ENCODE assay signal across 8 cellular contexts in the genomic region with DNA sequence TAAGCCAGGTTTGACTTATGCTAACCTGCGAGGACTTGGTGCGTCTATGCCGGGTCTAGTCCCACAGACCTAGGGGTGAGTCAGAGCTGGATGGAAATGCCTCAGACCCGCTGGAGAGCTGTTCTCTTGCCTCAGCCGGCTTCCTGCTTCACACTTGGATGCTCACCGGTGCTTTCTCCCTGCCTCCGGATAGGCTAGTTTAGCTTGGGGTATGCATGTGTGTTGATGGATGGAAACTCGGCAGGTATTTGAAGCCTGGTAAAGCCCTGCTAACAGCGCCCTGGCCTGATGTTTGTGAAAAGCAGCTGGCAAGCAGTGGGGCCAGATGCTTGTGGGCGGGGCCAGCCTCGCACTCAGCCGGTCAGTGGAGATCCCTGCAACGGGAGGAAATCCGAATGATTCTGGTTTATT. TPM values are rescaled to one million over a fixed set of nuclear protein-coding genes. Genes with fewer than 3 reads are reported as not detected.
A peak's percentile ranks its signal among the peaks of the same experiment; 100 is the strongest.
DNase-seq lines count a peak whose midpoint lies in the region; ATAC-seq and TF ChIP-seq lines count a peak whose summit lies in the region.

No MANE protein-coding gene starts in this region.

- no peaks in the 10 kb centered on the region for H3K27me3 ChIP-seq in Peyer's patch
- H3K27me3 ChIP-seq in uterus: no peaks in the 10 kb centered on the region

- H3K36me3 ChIP-seq in Peyer's patch (no peaks in the 10 kb centered on the region), uterus (no peaks in the 10 kb centered on the region)

- H3K27ac Mint-ChIP-seq in mesothelial cell of epicardium: peak overlapping the region; percentile 90

- peak overlapping the region; percentile 1 for H3K4me3 Mint-ChIP-seq in mesothelial cell of epicardium

- no peaks in the 10 kb centered on the region for H3K9me3 ChIP-seq in Peyer's patch
- H3K9me3 ChIP-seq in uterus: no peaks in the 10 kb centered on the region

- no peaks in the 10 kb centered on the region for H3K27me3 Mint-ChIP-seq in mesothelial cell of epicardium (ENCODE audit: low read depth)

- H3K4me1 ChIP-seq in Peyer's patch (peaks cover 4 to 64% (median 17%) of the 10 kb centered on the region in 4 donors), uterus (peaks cover 15 to 23% of the 10 kb centered on the region in 2 donors)

- no peaks in the 10 kb centered on the region for H3K9me3 Mint-ChIP-seq in mesothelial cell of epicardium

- peaks cover 12% of the 10 kb centered on the region for H3K36me3 Mint-ChIP-seq in mesothelial cell of epicardium

- no peak for TF ChIP-seq POLR2A in Peyer's patch (IDR thresholded peaks at IDR 0.05)
- TF ChIP-seq POLR2A in uterus (IDR thresholded peaks at IDR 0.05): no peak

- peaks cover 50% of the 10 kb centered on the region for H3K4me1 Mint-ChIP-seq in mesothelial cell of epicardium

- no peak for TF ChIP-seq CTCF in Peyer's patch (IDR thresholded peaks at IDR 0.05)
- no peak for TF ChIP-seq CTCF in epithelial cell of esophagus (IDR thresholded peaks at IDR 0.05; ENCODE audit: insufficient read depth, low read depth, low read length, missing control alignments)
- no peak for TF ChIP-seq CTCF in mesothelial cell of epicardium (IDR thresholded peaks at IDR 0.05; ENCODE audit: unreplicated experiment)
- no peak for TF ChIP-seq CTCF in uterus (IDR thresholded peaks at IDR 0.05)

- H3K27ac ChIP-seq in Peyer's patch: peak overlapping the region in 3 of 4 donors; percentile 31 to 61 (median 60)
- H3K27ac ChIP-seq in uterus: peak overlapping the region; percentile 54 to 72

- H3K4me3 ChIP-seq in Peyer's patch: no peak overlapping the region
- no peak overlapping the region for H3K4me3 ChIP-seq in epithelial cell of esophagus (ENCODE audit: low read length)
- peak overlapping the region in 1 of 2 donors; percentile 4 for H3K4me3 ChIP-seq in uterus

- intact Hi-C loops in Right ventricle myocardium inferior (cut with DNase I) (loop anchor here (5.0 kb wide), 1 partner anchor 51 kb away; no protein-coding TSS in a partner anchor), cardiac septum (cut with DNase I) (no loop called here), uterus (cut with DNase I; ENCODE audit: low total_unique reads) (no loop called here)

- DNase-seq in Right ventricle myocardium inferior (ENCODE audit: missing footprints) (no peak), cardiac septum (ENCODE audit: low spot score) (no peak), Peyer's patch (peak; percentile 46 to 72 (median 63)), epithelial cell of esophagus (ENCODE audit: low read depth) (peak; percentile 97), mesothelial cell of epicardium (ENCODE audit: low spot score in 2 of 2, unreplicated experiment in 2 of 2) (peak in 1 of 2 experiments; percentile 46), uterus (peak; percentile 52 to 61), NCI-H1436 (lab: John Stamatoyannopoulos, UW) (no peak)

- peak; percentile 69 for ATAC-seq in Right ventricle myocardium inferior
- no peak for ATAC-seq in GM18517 (IDR thresholded peaks at IDR 0.05; ENCODE audit: unreplicated experiment)

RNA-seq across cellular contexts. Expression of a gene that starts 29.3 kb away (rescaled TPM):
- total RNA-seq in Right ventricle myocardium inferior: 142 TPM
- 151 TPM for total RNA-seq in cardiac septum
- total RNA-seq in Peyer's patch: 100 to 1,000 TPM; 109 to 174 (median 149) TPM
- total RNA-seq in mesothelial cell of epicardium: 495 to 505 TPM (median 497 TPM) in 3 replicates
- 100 to 1,000 TPM in 3 of 4 donors, 10 to 100 TPM in 1; 81.5 to 297 (median 133) TPM for total RNA-seq in uterus

Comparison
In these comparisons a context has a peak if more than half of its experiments do, and no peak if none do; other contexts are left out.
1. DNase-seq: peak in Peyer's patch (3 of 3), epithelial cell of esophagus (single experiment) and uterus (2 of 2); none in Right ventricle myocardium inferior (single experiment), cardiac septum (single experiment) and NCI-H1436 (single experiment).